In the genomic region with DNA sequence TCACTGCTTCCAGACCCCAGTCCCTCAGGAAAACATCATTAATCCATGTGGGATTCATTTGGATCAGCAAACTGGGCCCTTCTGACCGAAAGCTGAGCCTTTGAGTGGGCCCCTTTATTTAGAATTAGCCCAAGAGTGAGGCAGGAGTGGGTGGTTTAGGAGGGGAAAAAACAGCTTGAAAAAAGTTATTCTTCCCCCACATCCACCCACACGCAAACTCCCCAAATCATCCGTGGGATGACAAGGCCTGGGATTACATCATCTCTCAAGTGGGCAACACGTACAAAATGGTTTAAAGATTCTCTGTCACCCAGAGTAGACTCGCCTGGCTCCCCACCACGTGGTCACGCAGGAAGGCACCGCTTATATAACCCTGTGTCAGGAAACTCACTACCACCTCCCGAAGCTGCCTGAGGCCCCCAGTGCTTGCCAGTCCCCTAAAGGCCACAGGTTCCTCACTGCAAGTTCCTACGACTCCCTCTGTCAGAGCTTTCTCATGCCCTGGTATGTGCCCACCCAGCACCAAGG, we compare ENCODE assay signal across 24 cellular contexts. TPM values are rescaled to one million over a fixed set of nuclear protein-coding genes. Genes with fewer than 3 reads are reported as not detected.
A peak's percentile ranks its signal among the peaks of the same experiment; 100 is the strongest.
DNase-seq lines count a peak whose midpoint lies in the region; ATAC-seq, FAIRE-seq and TF ChIP-seq lines count a peak whose summit lies in the region.
"Had no signal": no experiment of that assay in that cellular context is flagged by ENCODE, and none has a peak within 500 bp of the region (broad histone marks: within the 10 kb centered on the region; RNA-seq: fewer than 3 reads in every experiment).

No MANE protein-coding gene starts in this region.

- no peaks in the 10 kb centered on the region for H3K36me3 ChIP-seq in H1 (ENCODE audit: control insufficient read depth in 2 of 4, insufficient read depth in 4 of 4, low read length in 3 of 4)
- no peaks in the 10 kb centered on the region for H3K36me3 ChIP-seq in neuronal stem cell (replicated peaks in 1 of 2; ENCODE audit: control insufficient read depth in 2 of 2, insufficient read depth in 2 of 2, low read length in 2 of 2)
- H3K36me3 ChIP-seq: BLaER1 had no signal

- H3K4me3 ChIP-seq in right cardiac atrium (ENCODE audit: low read length) (no peak overlapping the region), H1 (ENCODE audit: extremely low read depth in 1 of 4, insufficient read depth in 2 of 4, low read depth in 3 of 4, low read length in 4 of 4) (no peak overlapping the region), neuronal stem cell (ENCODE audit: low read length in 2 of 2) (no peak overlapping the region)
- H3K4me3 ChIP-seq: BLaER1, GM12878 had no signal

- TF ChIP-seq POLR2A in H1 (IDR thresholded peaks at IDR 0.05; ENCODE audit: control extremely low read depth in 1 of 2, low read depth in 2 of 2, low read length in 2 of 2): no peak

- intact Hi-C loops in right cardiac atrium (cut with DNase I): no loop called here
- intact Hi-C loops in cardiac septum (cut with DNase I): no loop called here

- H2AFZ ChIP-seq in H1 (ENCODE audit: low read length) (no peak overlapping the region), neuronal stem cell (ENCODE audit: low read length) (no peak overlapping the region)

- H4K8ac ChIP-seq in H1 (ENCODE audit: extremely low read depth, insufficient read depth, low read length) (no peak overlapping the region; the same call in 1 of the 2 replicates), neuronal stem cell (ENCODE audit: low read depth, low read length) (no peak overlapping the region)

- H3K4me1 ChIP-seq in right cardiac atrium (ENCODE audit: control insufficient read depth, insufficient read depth, low read length) (no peaks in the 10 kb centered on the region), H1 (replicated peaks in 1 of 4; ENCODE audit: control insufficient read depth in 3 of 4, insufficient read depth in 4 of 4, low read length in 3 of 4) (peaks cover 0 to 7% (median 3%) of the 10 kb centered on the region in 4 experiments; a peak in 5 of 7 replicates), neuronal stem cell (ENCODE audit: control insufficient read depth in 2 of 2, insufficient read depth in 1 of 2, low read depth in 1 of 2, low read length in 2 of 2) (peaks cover 0 to 5% of the 10 kb centered on the region in 2 donors)

- peaks cover 7% of the 10 kb centered on the region for H3K23me2 ChIP-seq in H1 (ENCODE audit: low read depth, low read length)

- POLR2A ChIA-PET in H1 (lab: Charles Lee; ENCODE audit: partially characterized antibody): no interaction called here

- H3K27ac ChIP-seq in right cardiac atrium (ENCODE audit: low read length): no peak overlapping the region
- H3K27ac ChIP-seq in H1 (ENCODE audit: low read depth, low read length): no peak overlapping the region
- no peak overlapping the region for H3K27ac ChIP-seq in neuronal stem cell (replicated peaks; ENCODE audit: low read length)
- H3K27ac ChIP-seq: 22Rv1, BLaER1 had no signal

- no peak for DNase-seq in right cardiac atrium
- no peak for DNase-seq in cardiac septum (ENCODE audit: low spot score)
- DNase-seq in H1 (ENCODE audit: low read depth in 1 of 2, low spot score in 2 of 2): no peak
- DNase-seq in neuronal stem cell (ENCODE audit: low spot score): no peak
- no peak for DNase-seq in stimulated activated CD4-positive, alpha-beta T cell treated with anti-CD3 and anti-CD28 coated beads, Interleukin-1b, Interleukin-23, amount 100 ng/mL, for 48 hours
- DNase-seq: CD4-positive, alpha-beta T cell; CD8-positive, alpha-beta memory T cell; DMS 273 treated with DMSO at 0.1 percent for 48 hours; DMS79; EL; GDM1; GOT3; H7; HCEC 1CT had no signal

- H2BK20ac ChIP-seq in H1 (ENCODE audit: low read length): no peak overlapping the region

- peak overlapping the region; percentile 82 for H3K4ac ChIP-seq in H1 (replicated peaks; ENCODE audit: insufficient read length, low read depth, low read length)
- H3K4ac ChIP-seq in neuronal stem cell (ENCODE audit: low read length): no peak overlapping the region

- H3K9ac ChIP-seq in H1 (replicated peaks in 1 of 4; ENCODE audit: extremely low read depth in 1 of 4, low read depth in 3 of 4, low read length in 3 of 4) (no peak overlapping the region), neuronal stem cell (ENCODE audit: low read depth, low read length, poor library complexity) (no peak overlapping the region)
- H3K9ac ChIP-seq: BLaER1 had no signal

- no peak for TF ChIP-seq RAD21 in H1 (IDR thresholded peaks at IDR 0.05 in 1 of 2, conservative IDR thresholded peaks at IDR 0.05 in 1 of 2; ENCODE audit: low read depth in 2 of 2, low read length in 2 of 2)

- H2BK120ac ChIP-seq in H1 (replicated peaks; ENCODE audit: low read depth, low read length): no peak overlapping the region
- no peak overlapping the region for H2BK120ac ChIP-seq in neuronal stem cell (ENCODE audit: low read depth, low read length)

- ATAC-seq in right cardiac atrium (peak; percentile 40 to 45), SK-N-SH treated with all-trans-retinoic acid at 6 μM for 48 hours (no peak)
- ATAC-seq: GM12878 had no signal

- H3K23ac ChIP-seq in H1 (ENCODE audit: insufficient read length) (no peak overlapping the region), neuronal stem cell (ENCODE audit: low read depth, low read length, poor library complexity) (peak overlapping the region; percentile 5)

- H2BK5ac ChIP-seq in H1 (ENCODE audit: low read depth, low read length) (no peak overlapping the region), neuronal stem cell (ENCODE audit: low read length) (no peak overlapping the region)

- no peak overlapping the region for H4K5ac ChIP-seq in H1 (ENCODE audit: insufficient read length, low read depth, low read length)

- H4K91ac ChIP-seq in H1 (replicated peaks; ENCODE audit: insufficient read length, low read length) (no peak overlapping the region), neuronal stem cell (ENCODE audit: low read depth, low read length, poor library complexity) (no peak overlapping the region)

- H3K27me3 ChIP-seq in right cardiac atrium (ENCODE audit: control insufficient read depth, insufficient read depth) (no peaks in the 10 kb centered on the region), H1 (replicated peaks in 1 of 4; ENCODE audit: control insufficient read depth in 3 of 4, extremely low read depth in 1 of 4, insufficient read depth in 3 of 4, low read length in 3 of 4) (0 out of 7 replicates have a peak, but pooled peaks cover 0 to 2% (median 0%) of the 10 kb centered on the region in 4 experiments), neuronal stem cell (ENCODE audit: control insufficient read depth in 3 of 3, insufficient read depth in 3 of 3, low read depth in 1 of 3, low read length in 3 of 3) (peaks cover 0 to 2% (median 0%) of the 10 kb centered on the region in 3 experiments)
- H3K27me3 ChIP-seq: BLaER1 had no signal

- H3K79me2 ChIP-seq in H1 (ENCODE audit: control insufficient read depth in 1 of 2, insufficient read depth in 2 of 2, low read length in 2 of 2): no peaks in the 10 kb centered on the region

- CTCF ChIA-PET in H1 (lab: Charles Lee; ENCODE audit: partially characterized antibody): interaction anchor here (0.6 to 1.4 kb wide), 4 partner anchors 8 to 168 kb away, joined by 3 read pairs; no protein-coding TSS in a partner anchor

- 62% methylated on average over 10 of the region's 10 CpGs for WGBS in right cardiac atrium
- WGBS in H1 (ENCODE audit: extremely low coverage in 1 of 2, insufficient coverage in 1 of 2, insufficient read length in 1 of 2, insufficient replicate concordance in 2 of 2, low coverage in 1 of 2, low lambda C conversion rate in 2 of 2, missing lambda C conversion rate in 1 of 2), 2 experiments: 89% methylated on average over 10 of the region's 10 CpGs; no CpG with 5 or more reads in 1 of the 2 experiments
- WGBS in neuronal stem cell (ENCODE audit: extremely low coverage in 2 of 2, insufficient read length in 2 of 2, insufficient replicate concordance in 1 of 2), 2 donors: no CpG with 5 or more reads among the region's 10 CpGs

- H3K9me3 ChIP-seq in right cardiac atrium (ENCODE audit: control insufficient read depth, low read length) (no peaks in the 10 kb centered on the region), H1 (ENCODE audit: insufficient read depth in 2 of 2, low read depth in 1 of 2, low read length in 1 of 2) (no peaks in the 10 kb centered on the region; a peak in 1 of 4 replicates), neuronal stem cell (replicated peaks in 1 of 2; ENCODE audit: control insufficient read depth in 2 of 2, insufficient read depth in 1 of 2, low read depth in 1 of 2, low read length in 2 of 2) (peaks cover 0 to 3% of the 10 kb centered on the region in 2 donors)
- H3K9me3 ChIP-seq: BLaER1 had no signal

- H3K4me2 ChIP-seq in H1 (ENCODE audit: insufficient read depth in 1 of 2, low read depth in 2 of 2, low read length in 2 of 2) (no peak overlapping the region), neuronal stem cell (ENCODE audit: insufficient read depth, low read length, poor library complexity, severe bottlenecking) (no peak overlapping the region)
- H3K4me2 ChIP-seq: BLaER1 had no signal

- H2BK12ac ChIP-seq in H1 (ENCODE audit: low read depth, low read length): no peak overlapping the region
- H2BK12ac ChIP-seq in neuronal stem cell (ENCODE audit: low read length): no peak overlapping the region

- TF ChIP-seq EP300 in H1 (IDR thresholded peaks at IDR 0.05; ENCODE audit: borderline replicate concordance in 1 of 2, low read depth in 2 of 2, low read length in 2 of 2): no peak

- H4K20me1 ChIP-seq in H1 (replicated peaks in 1 of 2; ENCODE audit: control insufficient read depth in 1 of 2, insufficient read depth in 2 of 2, low read length in 2 of 2): peaks cover 0 to 7% of the 10 kb centered on the region in 2 experiments
- H4K20me1 ChIP-seq: BLaER1 had no signal

- no peak for TF ChIP-seq CTCF in H1 (IDR thresholded peaks at IDR 0.05; ENCODE audit: control extremely low read depth in 1 of 3, insufficient read depth in 1 of 3, low read depth in 1 of 3, low read length in 3 of 3)

- H3K14ac ChIP-seq in H1 (ENCODE audit: insufficient read length) (no peak overlapping the region), neuronal stem cell (ENCODE audit: low read length) (no peak overlapping the region)

- H3K79me1 ChIP-seq in H1 (ENCODE audit: low read depth, low read length) (no peaks in the 10 kb centered on the region), neuronal stem cell (ENCODE audit: low read depth, low read length) (peaks cover 2% of the 10 kb centered on the region)

- H3K18ac ChIP-seq in H1 (ENCODE audit: extremely low read depth, low read length) (no peak overlapping the region), neuronal stem cell (ENCODE audit: low read length) (no peak overlapping the region)

- H2BK15ac ChIP-seq in H1 (ENCODE audit: low read length): no peak overlapping the region
- H2BK15ac ChIP-seq in neuronal stem cell (ENCODE audit: low read length): no peak overlapping the region

- no peak overlapping the region for H3K56ac ChIP-seq in H1 (replicated peaks; ENCODE audit: insufficient read length, low read depth, low read length)

- H2AK5ac ChIP-seq in H1 (ENCODE audit: low read depth, low read length) (no peak overlapping the region), neuronal stem cell (ENCODE audit: low read depth, low read length) (no peak overlapping the region)

- FAIRE-seq in H1 (lab: Jason Lieb, UNC): no peak
- FAIRE-seq: A204.1, D721Med, GM12878, GM18507 had no signal

RNA-seq across cellular contexts. Expression of a gene that starts 27.6 kb away (rescaled TPM):
- total RNA-seq in right cardiac atrium: 10 to 100 TPM; 29.5 to 44.8 (median 35.0) TPM
- 30.4 TPM for polyA plus RNA-seq in right cardiac atrium
- 8.0 TPM for total RNA-seq in cardiac septum
- 0.71 and 0.90 TPM in 2 replicates for total RNA-seq in H1 (2021; fragmentation: NEBNext Ultra II Directional; extraction: Animal tissue kit (Norgen Biotek cat#: 25700))
- 1.1 and 1.5 TPM in 2 replicates for polyA plus RNA-seq in H1 (2011; rRNA removed)
- polyA plus RNA-seq in H1 (2011; cell fraction: cytosol; rRNA removed): 1.2 TPM
- polyA plus RNA-seq in H1 (2011; cell fraction: nucleus; rRNA removed): 1.2 TPM
- 0.52 to 0.87 TPM (median 0.72 TPM) in 3 of 4 replicates, not detected in the other for polyA plus RNA-seq in H1 (2012, experiment 1 of 2)
- polyA plus RNA-seq in H1 (2012, experiment 2 of 2): 0.52 TPM
- polyA plus RNA-seq in H1 (2013, experiment 1 of 2): 0.36 TPM
- 0.22 TPM for polyA plus RNA-seq in H1 (2013, experiment 2 of 2)
- polyA minus RNA-seq in H1 (2011; rRNA and poly(A)+ RNA removed): 0.50 and 0.93 TPM in 2 replicates
- not detected for polyA minus RNA-seq in H1 (2011; cell fraction: cytosol; rRNA and poly(A)+ RNA removed)
- 0.30 TPM for polyA minus RNA-seq in H1 (2011; cell fraction: nucleus; rRNA and poly(A)+ RNA removed)
- polyA plus RNA-seq in neuronal stem cell (2013, experiment 1 of 2): 0.04 TPM
- polyA plus RNA-seq in neuronal stem cell (2013, experiment 2 of 2): 0.03 TPM
- total RNA-seq: B cell; CD4-positive, alpha-beta T cell; GM12878; H7 had no signal
- polyA plus RNA-seq: AG04450; CD14-positive monocyte; CD8-positive, alpha-beta memory T cell; GM12878 had no signal
